In the genomic region with DNA sequence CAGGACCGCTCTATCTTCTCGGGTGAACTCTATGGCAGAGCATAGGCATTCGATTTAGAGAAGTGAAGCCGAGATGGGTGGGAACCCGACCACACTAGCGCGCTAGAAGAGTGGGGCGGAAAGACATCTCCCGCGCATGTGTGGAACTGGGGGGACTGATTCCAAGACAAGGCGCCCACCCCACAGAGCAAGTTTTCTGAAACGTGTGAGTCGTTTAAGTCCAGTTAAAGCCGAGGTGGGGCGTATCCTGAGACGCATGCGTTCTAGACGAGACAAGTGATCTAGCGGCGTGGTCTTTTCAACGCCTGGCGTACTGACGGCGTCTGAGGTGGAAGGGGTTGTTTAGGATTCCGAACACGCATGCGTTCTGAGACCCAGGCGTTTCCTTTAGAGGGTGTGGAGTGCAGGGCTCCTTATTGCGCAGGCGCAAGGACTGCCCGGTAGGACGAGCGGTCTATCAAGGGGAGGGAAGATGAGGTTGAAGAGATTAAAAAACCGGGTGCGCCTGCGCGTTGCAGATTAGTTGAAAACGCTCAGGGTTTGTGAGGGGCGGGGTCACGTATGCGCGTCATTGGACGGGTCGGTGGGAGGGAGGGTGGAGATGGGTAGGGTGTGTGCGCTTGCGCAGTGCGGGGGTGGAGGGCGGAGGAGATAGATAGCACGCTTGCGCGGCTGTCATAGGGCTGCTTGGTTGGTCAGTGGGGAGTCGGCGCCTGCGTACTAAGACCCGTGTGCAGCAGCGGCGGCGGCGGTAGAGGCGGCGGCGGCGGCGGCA, we compare ENCODE assay signal across 8 cellular contexts. TPM values are rescaled to one million over a fixed set of nuclear protein-coding genes. Genes with fewer than 3 reads are reported as not detected.
DNase-seq lines count a peak whose midpoint lies in the region; ATAC-seq lines count a peak whose summit lies in the region.

Gene EIF5A, plus strand, starts transcription at position 718 of the 775 bp plus-strand sequence. CDS start 2,008 bp downstream, outside the sequence.

- H3K27me3 Mint-ChIP-seq in CD8-positive, alpha-beta memory T cell: peaks cover 0 to 5% of the 10 kb centered on the region in 2 donors

- peaks cover 24% of the 10 kb centered on the region for H3K36me3 ChIP-seq in CD8-positive, alpha-beta memory T cell (ENCODE audit: insufficient read depth, low read length)

- H3K9me3 Mint-ChIP-seq in CD8-positive, alpha-beta memory T cell: peaks cover 0 to 1% (median 0%) of the 10 kb centered on the region in 5 donors

- peak; percentile 100 for DNase-seq in CD8-positive, alpha-beta memory T cell
- DNase-seq in HT-29 (ENCODE audit: low spot score): peak; percentile 99
- DNase-seq in NOMO-1 (lab: John Stamatoyannopoulos, UW; ENCODE audit: unreplicated experiment in 2 of 2): peak; percentile 98 to 100
- peak; percentile 100 for DNase-seq in effector CD8-positive, alpha-beta T cell (lab: John Stamatoyannopoulos, UW)
- peak; percentile 100 for DNase-seq in lung microvascular endothelial cell (ENCODE audit: low read depth in 2 of 2)
- DNase-seq in stimulated activated CD4-positive, alpha-beta T cell treated with anti-CD3 and anti-CD28 coated beads, TNF-alpha, amount 100 ng/mL, for 48 hours (ENCODE audit: low read depth in 3 of 3): peak; percentile 100

- CTCF ChIA-PET in CD8-positive, alpha-beta memory T cell (lab: Charles Lee): interaction anchor here (2.2 kb wide), 1 partner anchor 49 kb away, joined by 9 read pairs; the partner anchor contains the start of gene TMEM95
- CTCF ChIA-PET in activated CD8-positive, alpha-beta memory T cell treated with anti-CD3 and anti-CD28 coated beads for 36 hours (lab: Charles Lee): interaction anchor here (2.3 kb wide), 1 partner anchor 11 kb away, joined by 8 read pairs; no protein-coding TSS in a partner anchor

- H3K27ac ChIP-seq in CD8-positive, alpha-beta memory T cell (ENCODE audit: low read depth, low read length): peak within 1 kb of the TSS; percentile 98

- peak within 1 kb of the TSS; percentile 97 to 99 (median 99) for H3K27ac Mint-ChIP-seq in CD8-positive, alpha-beta memory T cell

- H3K4me1 Mint-ChIP-seq in CD8-positive, alpha-beta memory T cell: peaks cover 36 to 39% (median 38%) of the 10 kb centered on the region in 3 donors

- H3K36me3 Mint-ChIP-seq in CD8-positive, alpha-beta memory T cell: peaks cover 12 to 48% (median 13%) of the 10 kb centered on the region in 3 donors

- peak; percentile 54 for ATAC-seq in GM19468 (IDR thresholded peaks at IDR 0.05; ENCODE audit: extremely low read depth, unreplicated experiment)

- H3K27me3 ChIP-seq in CD8-positive, alpha-beta memory T cell (ENCODE audit: insufficient read depth, low read length, poor library complexity, severe bottlenecking): no peaks in the 10 kb centered on the region

- H3K4me3 Mint-ChIP-seq in CD8-positive, alpha-beta memory T cell: peak within 1 kb of the TSS; percentile 92 to 99 (median 95)

- no peaks in the 10 kb centered on the region for H3K9me3 ChIP-seq in CD8-positive, alpha-beta memory T cell (ENCODE audit: low read length)

- H3K4me1 ChIP-seq in CD8-positive, alpha-beta memory T cell (ENCODE audit: insufficient read depth, low read length): peaks cover 30% of the 10 kb centered on the region

- POLR2A ChIA-PET in CD8-positive, alpha-beta memory T cell (lab: Charles Lee): no interaction called here
- POLR2A ChIA-PET in activated CD8-positive, alpha-beta memory T cell treated with anti-CD3 and anti-CD28 coated beads for 36 hours (lab: Charles Lee): interaction anchor here (1.0 kb wide), 1 partner anchor 380 kb away, joined by 8 read pairs; the partner anchor contains the start of gene TP53

- H3K4me3 ChIP-seq in CD8-positive, alpha-beta memory T cell (ENCODE audit: low read length): peak within 1 kb of the TSS; percentile 62

RNA-seq across cellular contexts. Expression of gene EIF5A, which starts in this region (rescaled TPM):
- total RNA-seq in CD8-positive, alpha-beta memory T cell: 1,000 to 10,000 TPM; 1,533 to 1,595 TPM
- polyA plus RNA-seq in CD8-positive, alpha-beta memory T cell: 230 TPM
- total RNA-seq in HT-29 (2014; rRNA removed; shearing (Covaris generic)): 915 and 962 TPM in 2 replicates
- total RNA-seq in activated CD8-positive, alpha-beta memory T cell treated with anti-CD3 and anti-CD28 coated beads for 36 hours: 1,000 to 10,000 TPM; 1,619 to 1,670 TPM
- total RNA-seq in lung microvascular endothelial cell: 385 and 487 TPM in 2 replicates

Comparison
In these comparisons a context has a peak if more than half of its experiments do, and no peak if none do; other contexts are left out.
1. Peak in every context shown above with its lines: DNase-seq, ATAC-seq, H3K4me3 ChIP-seq and H3K27ac ChIP-seq.